ENCODE assay signal across 35 cellular contexts in the genomic region with DNA sequence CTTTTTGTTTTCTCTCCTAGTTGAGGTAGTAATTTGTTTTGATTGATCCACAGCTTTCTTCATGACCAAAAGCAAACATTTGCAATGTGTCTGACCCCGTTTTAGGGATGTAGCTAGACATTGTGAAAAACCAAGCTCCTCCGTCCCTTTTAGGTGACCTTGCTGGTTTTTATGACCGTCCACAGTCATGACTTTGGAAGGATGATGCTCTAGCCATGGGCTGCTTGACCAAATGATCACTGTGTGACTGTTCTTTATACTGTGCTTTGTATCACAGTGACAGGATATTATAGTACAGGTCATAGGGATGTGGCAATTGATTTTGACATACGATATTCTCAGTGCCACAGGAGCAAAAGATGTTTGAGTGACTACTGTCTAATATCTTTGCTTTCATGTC. TPM values are rescaled to one million over a fixed set of nuclear protein-coding genes. Genes with fewer than 3 reads are reported as not detected.
"Had no signal": no experiment of that assay in that cellular context is flagged by ENCODE, and none has a peak within 500 bp of the region (broad histone marks: within the 10 kb centered on the region; RNA-seq: fewer than 3 reads in every experiment).

No MANE protein-coding gene starts in this region.

- H3K27me3 Mint-ChIP-seq: activated CD4-positive, alpha-beta memory T cell treated with anti-CD3 and anti-CD28 coated beads for 36 hours had no signal

- H3K36me3 Mint-ChIP-seq: activated CD4-positive, alpha-beta memory T cell treated with anti-CD3 and anti-CD28 coated beads for 36 hours; activated naive CD4-positive, alpha-beta T cell treated with anti-CD3 and anti-CD28 coated beads, Interleukin-2, amount 50 U/mL, for 72 hours; WTC11 had no signal

- H3K27ac Mint-ChIP-seq: activated CD4-positive, alpha-beta memory T cell treated with anti-CD3 and anti-CD28 coated beads for 36 hours; activated naive CD4-positive, alpha-beta T cell treated with anti-CD3 and anti-CD28 coated beads for 36 hours; activated naive CD4-positive, alpha-beta T cell treated with anti-CD3 and anti-CD28 coated beads, Interleukin-2, amount 50 U/mL, for 72 hours; activated T-helper 1 cell treated with anti-CD3 and anti-CD28 coated beads, Interleukin-12 subunit alpha, Interleukin-12 subunit beta, Interleukin-2, Interleukin-4 antibody, amounts not matched to agents 30 ng/mL and 10 ng/mL and 1 ng/mL, durations not matched to agents 14 hours and 24 hours and 36 hours had no signal

- FAIRE-seq: astrocyte, TTC549 had no signal

- H3K27me3 ChIP-seq: adrenal gland, body of pancreas, breast epithelium, SJCRH30 had no signal

- H3K4me3 Mint-ChIP-seq: activated CD4-positive, alpha-beta memory T cell treated with anti-CD3 and anti-CD28 coated beads for 36 hours; activated naive CD4-positive, alpha-beta T cell treated with anti-CD3 and anti-CD28 coated beads for 36 hours; activated T-cell treated with anti-CD3 and anti-CD28 coated beads, Interleukin-2, amount 50 U/mL, for 4 hours; activated T-helper 1 cell treated with anti-CD3 and anti-CD28 coated beads, Interleukin-12 subunit alpha, Interleukin-12 subunit beta, Interleukin-2, Interleukin-4 antibody, amounts not matched to agents 30 ng/mL and 10 ng/mL and 1 ng/mL, durations not matched to agents 14 hours and 24 hours and 36 hours; WTC11 had no signal

- H3K4me1 ChIP-seq: body of pancreas, breast epithelium, SJCRH30 had no signal

- DNase-seq: activated CD4-positive, alpha-beta memory T cell treated with anti-CD3 and anti-CD28 coated beads for 36 hours; activated CD4-positive, alpha-beta T cell treated with anti-CD3 and anti-CD28 coated beads for 4 hours; activated CD4-positive, alpha-beta T cell treated with anti-CD3 and anti-CD28 coated beads, Interleukin-2, amount 50 U/mL, for 1 hour; activated CD8-positive, alpha-beta memory T cell treated with anti-CD3 and anti-CD28 coated beads, Interleukin-2, amount 50 U/mL, for 4 hours; activated gamma-delta T cell treated with Interleukin-2 at 50 U/mL for 16 hours; activated naive CD4-positive, alpha-beta T cell treated with anti-CD3 and anti-CD28 coated beads for 36 hours; activated T-cell treated with anti-CD3 and anti-CD28 coated beads for 4 hours; activated T-cell treated with anti-CD3 and anti-CD28 coated beads, Interleukin-2, amount 50 U/mL, for 4 hours; adrenal gland; body of pancreas; Karpas-422; KBM-7; NCI-H1105 treated with DMSO at 0.1 percent for 48 hours; NCI-H1436; NCI-H1694 treated with DMSO at 0.1 percent for 48 hours; NCI-H2029; NCI-H345; NCI-H524 treated with DMSO at 0.1 percent for 48 hours; NCI-H748 treated with DMSO at 0.1 percent for 48 hours; NK-92 treated with Interleukin-12 subunit alpha and Interleukin-12 subunit beta, amount 100 ng/mL, for 24 hours; SJCRH30; T1000 had no signal

- H3K9me3 Mint-ChIP-seq: activated CD4-positive, alpha-beta memory T cell treated with anti-CD3 and anti-CD28 coated beads for 36 hours; activated naive CD4-positive, alpha-beta T cell treated with anti-CD3 and anti-CD28 coated beads for 36 hours; activated naive CD4-positive, alpha-beta T cell treated with anti-CD3 and anti-CD28 coated beads, Interleukin-2, amount 50 U/mL, for 72 hours; activated T-cell treated with anti-CD3 and anti-CD28 coated beads, Interleukin-2, amount 50 U/mL, for 4 hours; activated T-helper 1 cell treated with anti-CD3 and anti-CD28 coated beads, Interleukin-12 subunit alpha, Interleukin-12 subunit beta, Interleukin-2, Interleukin-4 antibody, amounts not matched to agents 30 ng/mL and 10 ng/mL and 1 ng/mL, durations not matched to agents 14 hours and 24 hours and 36 hours; WTC11 had no signal

- H3K9me3 ChIP-seq: adrenal gland, body of pancreas, breast epithelium, SJCRH30 had no signal

- H3K27ac ChIP-seq: adrenal gland, body of pancreas, breast epithelium, coronary artery, SJCRH30, SK-N-MC had no signal

- H3K4me3 ChIP-seq: adrenal gland, body of pancreas, breast epithelium, coronary artery, SJCRH30, SK-N-MC had no signal

- H3K36me3 ChIP-seq: adrenal gland, breast epithelium, SJCRH30 had no signal

RNA-seq across cellular contexts. Expression of gene KCNN2, which starts 54.4 kb away (rescaled TPM):
- total RNA-seq: activated CD4-positive, alpha-beta memory T cell treated with anti-CD3 and anti-CD28 coated beads for 36 hours; activated naive CD4-positive, alpha-beta T cell treated with anti-CD3 and anti-CD28 coated beads for 36 hours; activated naive CD4-positive, alpha-beta T cell treated with anti-CD3 and anti-CD28 coated beads, Interleukin-2, amount 50 U/mL, for 72 hours; activated T-helper 1 cell treated with anti-CD3 and anti-CD28 coated beads, Interleukin-12 subunit alpha, Interleukin-12 subunit beta, Interleukin-2, Interleukin-4 antibody, amounts not matched to agents 30 ng/mL and 10 ng/mL and 1 ng/mL, durations not matched to agents 14 hours and 24 hours and 36 hours; MCF 10A; NCI-H460; RPMI7951; SJCRH30; T-helper 1 cell treated with Interleukin-12 subunit alpha and Interleukin-12 subunit beta and Interleukin-4 antibody, amounts not matched to agents 30 ng/mL and 1 ng/mL, for 36 hours; T-helper 2 cell treated with Interferon-gamma antibody and Interleukin-4, amounts not matched to agents 100 ng/mL and 5 ng/mL, for 36 hours had no signal
